9 cellular contexts compared by ENCODE assay signal in the genomic region with DNA sequence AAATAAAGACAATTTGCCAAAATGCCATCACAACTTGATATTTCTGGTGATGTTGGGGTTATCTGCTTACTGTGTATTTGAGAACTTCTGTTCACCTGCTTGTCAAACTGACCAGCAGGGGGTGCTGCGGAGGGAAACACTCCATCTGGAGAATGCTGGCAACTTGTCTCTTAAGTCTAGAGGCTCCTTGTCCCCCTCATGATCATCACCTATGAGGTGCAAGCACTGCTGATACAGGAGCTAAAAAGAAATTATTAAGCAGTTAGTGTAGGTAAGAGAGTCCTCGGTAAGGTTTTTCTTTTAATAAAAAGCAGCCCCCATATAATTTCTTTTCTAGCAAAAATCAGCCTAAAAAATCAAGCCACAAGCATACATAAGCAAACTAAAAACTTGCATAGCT. TPM values are rescaled to one million over a fixed set of nuclear protein-coding genes. Genes with fewer than 3 reads are reported as not detected.
DNase-seq lines count a peak whose midpoint lies in the region; ATAC-seq, FAIRE-seq and TF ChIP-seq lines count a peak whose summit lies in the region.
"Had no signal": no experiment of that assay in that cellular context is flagged by ENCODE, and none has a peak within 500 bp of the region (broad histone marks: within the 10 kb centered on the region; RNA-seq: fewer than 3 reads in every experiment).

No MANE protein-coding gene starts in this region.

- POLR2A ChIA-PET in activated CD8-positive, alpha-beta T cell treated with anti-CD3 and anti-CD28 coated beads, Interleukin-2, amount 10 ng/mL, durations not matched to agents 7 days and 5 days (lab: Charles Lee): no interaction called here
- POLR2A ChIA-PET in endothelial cell of umbilical vein (lab: Charles Lee): no interaction called here

- CTCF ChIA-PET in activated CD8-positive, alpha-beta T cell treated with anti-CD3 and anti-CD28 coated beads, Interleukin-2, amount 10 ng/mL, durations not matched to agents 7 days and 5 days (lab: Charles Lee): interaction anchor here (0.6 to 3.3 kb wide), 14 partner anchors 12 to 1117 kb away, joined by 3 to 36 read pairs (median 4); partner anchors contain the start of gene OSBP
- CTCF ChIA-PET in endothelial cell of umbilical vein (lab: Charles Lee): interaction anchor here (0.9 to 5.6 kb wide), 4 partner anchors 81 to 105 kb away, joined by 3 to 71 read pairs (median 21); no protein-coding TSS in a partner anchor

- TF ChIP-seq POLR2A in endothelial cell of umbilical vein (IDR thresholded peaks at IDR 0.05; ENCODE audit: low read depth, low read length): no peak

- no peaks in the 10 kb centered on the region for H3K9me2 ChIP-seq in neural cell (ENCODE audit: insufficient read depth, low read length)

- H3K79me2 ChIP-seq in DND-41 (ENCODE audit: insufficient read depth, low read length) (no peaks in the 10 kb centered on the region), endothelial cell of umbilical vein (ENCODE audit: control insufficient read depth, insufficient read depth, low read length) (no peaks in the 10 kb centered on the region), neural cell (replicated peaks; ENCODE audit: insufficient read depth, low read length) (no peaks in the 10 kb centered on the region)

- FAIRE-seq in endothelial cell of umbilical vein (lab: Jason Lieb, UNC): peak; percentile 91

- H3K36me3 ChIP-seq in DND-41 (ENCODE audit: insufficient read depth, low read length): no peaks in the 10 kb centered on the region
- no peaks in the 10 kb centered on the region for H3K36me3 ChIP-seq in endothelial cell of umbilical vein (ENCODE audit: control insufficient read depth in 2 of 2, extremely low read depth in 1 of 2, insufficient read depth in 2 of 2, low read length in 2 of 2)
- H3K36me3 ChIP-seq in neural cell (ENCODE audit: insufficient read depth, low read length): no peaks in the 10 kb centered on the region

- no peak overlapping the region for H3K4me2 ChIP-seq in DND-41 (ENCODE audit: insufficient read depth, low read length)
- no peak overlapping the region for H3K4me2 ChIP-seq in endothelial cell of umbilical vein (ENCODE audit: insufficient read depth, low read length)
- H3K4me2 ChIP-seq in neural cell (ENCODE audit: low read length): no peak overlapping the region

- H3K27me3 Mint-ChIP-seq in activated CD8-positive, alpha-beta T cell treated with anti-CD3 and anti-CD28 coated beads, Interleukin-2, amount 10 ng/mL, durations not matched to agents 7 days and 5 days (ENCODE audit: low read depth): peaks cover 14% of the 10 kb centered on the region

- peak; percentile 75 for TF ChIP-seq CTCF in DND-41 (IDR thresholded peaks at IDR 0.05; ENCODE audit: borderline replicate concordance, extremely low read depth, low read length, poor library complexity, severe bottlenecking)
- peak; percentile 69 to 74 for TF ChIP-seq CTCF in endothelial cell of umbilical vein (IDR thresholded peaks at IDR 0.05; ENCODE audit: extremely low read depth in 1 of 2, insufficient read depth in 1 of 2, low read depth in 1 of 2, low read length in 2 of 2)
- peak; percentile 40 for TF ChIP-seq CTCF in neural cell (IDR thresholded peaks at IDR 0.05; ENCODE audit: poor library complexity, severe bottlenecking)

- H3K4me3 ChIP-seq in DND-41 (ENCODE audit: low read depth in 1 of 2, low read length in 2 of 2) (no peak overlapping the region), endothelial cell of umbilical vein (replicated peaks in 1 of 3; ENCODE audit: insufficient read depth in 1 of 3, low read depth in 1 of 3, low read length in 3 of 3) (no peak overlapping the region), neural cell (ENCODE audit: low read length) (no peak overlapping the region)

- no peak overlapping the region for H3K9ac ChIP-seq in DND-41 (ENCODE audit: low read depth, low read length)
- H3K9ac ChIP-seq in endothelial cell of umbilical vein (replicated peaks; ENCODE audit: extremely low read depth, insufficient read depth, low read length): no peak overlapping the region
- H3K9ac ChIP-seq in neural cell (ENCODE audit: low read length): no peak overlapping the region

- H3F3A ChIP-seq in neural cell (ENCODE audit: insufficient read depth, low read length, poor library complexity, severe bottlenecking): no peaks in the 10 kb centered on the region

- H3K4me3 Mint-ChIP-seq in activated CD8-positive, alpha-beta T cell treated with anti-CD3 and anti-CD28 coated beads, Interleukin-2, amount 10 ng/mL, durations not matched to agents 7 days and 5 days: no peak overlapping the region
- H3K4me3 Mint-ChIP-seq: dendritic cell treated with granulocyte-macrophage colony-stimulating factor and Interleukin-4, amounts not matched to agents 40 ng/mL and 50 ng/mL, for 4 days had no signal

- no peak for TF ChIP-seq EP300 in neural cell (conservative IDR thresholded peaks at IDR 0.05; ENCODE audit: poor library complexity, severe bottlenecking)

- no peaks in the 10 kb centered on the region for H3K36me3 Mint-ChIP-seq in activated CD8-positive, alpha-beta T cell treated with anti-CD3 and anti-CD28 coated beads, Interleukin-2, amount 10 ng/mL, durations not matched to agents 7 days and 5 days (ENCODE audit: low read depth)

- dilution Hi-C loops in endothelial cell of umbilical vein (cut with MboI; ENCODE audit: extremely low pct_ligation_motif_present, low sequenced_read_pairs): no loop called here

- no peaks in the 10 kb centered on the region for H3K4me1 ChIP-seq in DND-41 (ENCODE audit: insufficient read depth, low read length)
- H3K4me1 ChIP-seq in endothelial cell of umbilical vein (ENCODE audit: control insufficient read depth, extremely low read depth, insufficient read depth, low read length): no peaks in the 10 kb centered on the region

- H3K9me1 ChIP-seq in endothelial cell of umbilical vein (replicated peaks; ENCODE audit: control insufficient read depth, extremely low read depth, insufficient read depth, low read length): no peaks in the 10 kb centered on the region

- peak; percentile 76 for DNase-seq in DND-41
- peak; percentile 51 for DNase-seq in MV-4-11 (lab: John Stamatoyannopoulos, UW)
- DNase-seq in activated CD8-positive, alpha-beta T cell treated with anti-CD3 and anti-CD28 coated beads, Interleukin-2, amount 10 ng/mL, durations not matched to agents 7 days and 5 days: peak; percentile 85
- DNase-seq in endothelial cell of umbilical vein (ENCODE audit: low read depth, low spot score): peak; percentile 59
- peak; percentile 68 for DNase-seq in stimulated activated naive CD4-positive, alpha-beta T cell treated with Interleukin-2 at 50 U/mL for 16 hours (lab: John Stamatoyannopoulos, UW)
- DNase-seq in NCI-H1436 (lab: John Stamatoyannopoulos, UW): no peak

- peaks cover 11% of the 10 kb centered on the region for H3K4me1 Mint-ChIP-seq in activated CD8-positive, alpha-beta T cell treated with anti-CD3 and anti-CD28 coated beads, Interleukin-2, amount 10 ng/mL, durations not matched to agents 7 days and 5 days (ENCODE audit: low read depth)

- H3K27ac Mint-ChIP-seq in activated CD8-positive, alpha-beta T cell treated with anti-CD3 and anti-CD28 coated beads, Interleukin-2, amount 10 ng/mL, durations not matched to agents 7 days and 5 days: no peak overlapping the region
- H3K27ac Mint-ChIP-seq: dendritic cell treated with granulocyte-macrophage colony-stimulating factor and Interleukin-4, amounts not matched to agents 40 ng/mL and 50 ng/mL, for 4 days had no signal

- no peak overlapping the region for H3K27ac ChIP-seq in DND-41 (ENCODE audit: low read length)
- no peak overlapping the region for H3K27ac ChIP-seq in endothelial cell of umbilical vein (ENCODE audit: insufficient read depth, low read depth, low read length)
- H3K27ac ChIP-seq in neural cell (ENCODE audit: low read length): no peak overlapping the region

- ATAC-seq in DND-41 (ENCODE audit: insufficient read depth, low read depth) (peak; percentile 88), GM21367 (IDR thresholded peaks at IDR 0.05; ENCODE audit: unreplicated experiment) (peak; percentile 40)
- ATAC-seq in activated CD8-positive, alpha-beta T cell treated with anti-CD3 and anti-CD28 coated beads, Interleukin-2, amount 10 ng/mL, durations not matched to agents 7 days and 5 days: peak; percentile 76

- H3K9me3 ChIP-seq in DND-41 (ENCODE audit: insufficient read depth, low read length, severe bottlenecking) (no peaks in the 10 kb centered on the region), endothelial cell of umbilical vein (replicated peaks; ENCODE audit: control insufficient read depth, insufficient read depth, low read length) (no peaks in the 10 kb centered on the region), neural cell (ENCODE audit: low read length) (no peaks in the 10 kb centered on the region)

- no peaks in the 10 kb centered on the region for H4K20me1 ChIP-seq in DND-41 (ENCODE audit: insufficient read depth, low read length)
- H4K20me1 ChIP-seq in endothelial cell of umbilical vein (replicated peaks; ENCODE audit: control insufficient read depth, extremely low read depth, insufficient read depth, low read length): no peaks in the 10 kb centered on the region
- H4K20me1 ChIP-seq in neural cell (ENCODE audit: insufficient read depth): no peaks in the 10 kb centered on the region

- H2AFZ ChIP-seq in DND-41 (ENCODE audit: low read depth, low read length) (no peak overlapping the region), endothelial cell of umbilical vein (ENCODE audit: low read depth, low read length) (no peak overlapping the region), neural cell (ENCODE audit: low read depth, low read length) (no peak overlapping the region)

- no peaks in the 10 kb centered on the region for H3K9me3 Mint-ChIP-seq in activated CD8-positive, alpha-beta T cell treated with anti-CD3 and anti-CD28 coated beads, Interleukin-2, amount 10 ng/mL, durations not matched to agents 7 days and 5 days (ENCODE audit: insufficient read depth)
- H3K9me3 Mint-ChIP-seq: dendritic cell treated with granulocyte-macrophage colony-stimulating factor and Interleukin-4, amounts not matched to agents 40 ng/mL and 50 ng/mL, for 4 days had no signal

- no peak for TF ChIP-seq RAD21 in neural cell (conservative IDR thresholded peaks at IDR 0.05)

- intact Hi-C loops in endothelial cell of umbilical vein (cut with micrococcal nuclease): loop anchor here (1.0 kb wide), 2 partner anchors 83 to 105 kb away; no protein-coding TSS in a partner anchor

- no TSS peak for BruUV-seq in endothelial cell of umbilical vein (replicated peaks; lab: Mats Ljungman, UMichigan)

- H3K27me3 ChIP-seq in DND-41 (ENCODE audit: insufficient read depth, low read length, poor library complexity) (no peaks in the 10 kb centered on the region), endothelial cell of umbilical vein (ENCODE audit: control insufficient read depth in 2 of 2, insufficient read depth in 2 of 2, low read length in 2 of 2) (peaks cover 2 to 4% of the 10 kb centered on the region in 2 experiments), neural cell (ENCODE audit: insufficient read depth, low read depth, low read length) (no peaks in the 10 kb centered on the region)

RNA-seq across cellular contexts. Expression of gene GLYATL1B, which starts 32.7 kb away (rescaled TPM):
- not detected for total RNA-seq in activated CD8-positive, alpha-beta T cell treated with anti-CD3 and anti-CD28 coated beads, Interleukin-2, amount 10 ng/mL, durations not matched to agents 7 days and 5 days
- total RNA-seq in endothelial cell of umbilical vein: not detected in 2 replicates
- polyA plus RNA-seq in endothelial cell of umbilical vein (not detected in 2 replicates), neural cell (not detected in 2 replicates)
- polyA plus RNA-seq in endothelial cell of umbilical vein (2011; cell fraction: cytosol; rRNA removed): not detected in 2 replicates
- not detected in 2 replicates for polyA plus RNA-seq in endothelial cell of umbilical vein (2011; cell fraction: nucleus; rRNA removed)
- polyA plus RNA-seq in endothelial cell of umbilical vein (2012): not detected in 2 replicates
- polyA minus RNA-seq in endothelial cell of umbilical vein (not detected in 2 replicates), neural cell (not detected in 2 replicates)
- polyA minus RNA-seq in endothelial cell of umbilical vein (2011; cell fraction: cytosol; rRNA and poly(A)+ RNA removed): not detected
- not detected in 2 replicates for polyA minus RNA-seq in endothelial cell of umbilical vein (2011; cell fraction: nucleus; rRNA and poly(A)+ RNA removed)

RNA-seq across cellular contexts. Expression of gene FAM111B, which starts 53.6 kb away (rescaled TPM):
- 10 to 100 TPM; 66.2 to 69.0 TPM for total RNA-seq in activated CD8-positive, alpha-beta T cell treated with anti-CD3 and anti-CD28 coated beads, Interleukin-2, amount 10 ng/mL, durations not matched to agents 7 days and 5 days
- 17.4 and 21.9 TPM in 2 replicates for total RNA-seq in endothelial cell of umbilical vein
- polyA plus RNA-seq in endothelial cell of umbilical vein: 2.0 and 2.7 TPM in 2 replicates
- 5.8 and 6.6 TPM in 2 replicates for polyA plus RNA-seq in endothelial cell of umbilical vein (2011; cell fraction: cytosol; rRNA removed)
- 5.8 and 7.2 TPM in 2 replicates for polyA plus RNA-seq in endothelial cell of umbilical vein (2011; cell fraction: nucleus; rRNA removed)
- 6.1 and 12.9 TPM in 2 replicates for polyA plus RNA-seq in endothelial cell of umbilical vein (2012)
- 5.5 and 7.1 TPM in 2 replicates for polyA minus RNA-seq in endothelial cell of umbilical vein
- 22.5 TPM for polyA minus RNA-seq in endothelial cell of umbilical vein (2011; cell fraction: cytosol; rRNA and poly(A)+ RNA removed)
- 13.1 and 21.8 TPM in 2 replicates for polyA minus RNA-seq in endothelial cell of umbilical vein (2011; cell fraction: nucleus; rRNA and poly(A)+ RNA removed)
- polyA plus RNA-seq in neural cell: 0.58 and 1.2 TPM in 2 replicates
- polyA minus RNA-seq in neural cell: 0.58 and 0.97 TPM in 2 replicates
